In genomic region chr17:36213695-36214094, GRCh38 we compare ENCODE assay signal across 25 cellular contexts. TPM values are rescaled to one million over a fixed set of nuclear protein-coding genes. Genes with fewer than 3 reads are reported as not detected.
"Had no signal": no experiment of that assay in that cellular context is flagged by ENCODE, and none has a peak within 500 bp of the region (broad histone marks: within the 10 kb centered on the region; RNA-seq: fewer than 3 reads in every experiment).

No MANE protein-coding gene starts in this region.

- H3K9me3 ChIP-seq: ascending aorta, body of pancreas, Peyer's patch, SJSA1 had no signal

- H3K4me3 Mint-ChIP-seq: activated B cell treated with CpG ODN at 0.5 μM for 24 hours; activated CD4-positive, alpha-beta T cell treated with anti-CD3 and anti-CD28 coated beads, Interleukin-2, amount 10 ng/mL, durations not matched to agents 24 days and 14 days; activated CD8-positive, alpha-beta memory T cell treated with anti-CD3 and anti-CD28 coated beads, Interleukin-2, amount 10 ng/mL, durations not matched to agents 7 days and 5 days; activated naive CD4-positive, alpha-beta T cell treated with anti-CD3 and anti-CD28 coated beads, Interleukin-2, amount 50 U/mL, for 24 hours; activated T-cell treated with anti-CD3 and anti-CD28 coated beads, Interleukin-2, amount 50 U/mL, for 24 hours; activated T-helper 1 cell treated with anti-CD3 and anti-CD28 coated beads, Interleukin-12 subunit alpha, Interleukin-12 subunit beta, Interleukin-2, Interleukin-4 antibody, amounts not matched to agents 30 ng/mL and 10 ng/mL and 1 ng/mL, durations not matched to agents 14 hours and 24 hours and 36 hours had no signal

- H3K9me3 Mint-ChIP-seq: activated B cell treated with CpG ODN at 0.5 μM for 24 hours; activated CD4-positive, alpha-beta T cell treated with anti-CD3 and anti-CD28 coated beads, Interleukin-2, amount 10 ng/mL, durations not matched to agents 24 days and 14 days; activated T-helper 1 cell treated with anti-CD3 and anti-CD28 coated beads, Interleukin-12 subunit alpha, Interleukin-12 subunit beta, Interleukin-2, Interleukin-4 antibody, amounts not matched to agents 30 ng/mL and 10 ng/mL and 1 ng/mL, durations not matched to agents 14 hours and 24 hours and 36 hours had no signal

- H3K27ac Mint-ChIP-seq: activated B cell treated with CpG ODN at 0.5 μM for 24 hours; activated CD4-positive, alpha-beta T cell treated with anti-CD3 and anti-CD28 coated beads, Interleukin-2, amount 10 ng/mL, durations not matched to agents 24 days and 14 days; activated CD8-positive, alpha-beta memory T cell treated with anti-CD3 and anti-CD28 coated beads, Interleukin-2, amount 10 ng/mL, durations not matched to agents 7 days and 5 days; activated naive CD4-positive, alpha-beta T cell treated with anti-CD3 and anti-CD28 coated beads, Interleukin-2, amount 50 U/mL, for 24 hours; activated T-cell treated with anti-CD3 and anti-CD28 coated beads, Interleukin-2, amount 50 U/mL, for 24 hours; activated T-helper 1 cell treated with anti-CD3 and anti-CD28 coated beads, Interleukin-12 subunit alpha, Interleukin-12 subunit beta, Interleukin-2, Interleukin-4 antibody, amounts not matched to agents 30 ng/mL and 10 ng/mL and 1 ng/mL, durations not matched to agents 14 hours and 24 hours and 36 hours had no signal

- H3K27me3 Mint-ChIP-seq: activated B cell treated with CpG ODN at 0.5 μM for 24 hours; activated CD8-positive, alpha-beta memory T cell treated with anti-CD3 and anti-CD28 coated beads, Interleukin-2, amount 10 ng/mL, durations not matched to agents 7 days and 5 days had no signal

- H3K4me1 ChIP-seq: ascending aorta, body of pancreas, SJSA1 had no signal

- H3K4me1 Mint-ChIP-seq: activated naive CD4-positive, alpha-beta T cell treated with anti-CD3 and anti-CD28 coated beads, Interleukin-2, amount 50 U/mL, for 24 hours had no signal

- ATAC-seq: activated CD8-positive, alpha-beta memory T cell treated with anti-CD3 and anti-CD28 coated beads, Interleukin-2, amount 10 ng/mL, durations not matched to agents 7 days and 5 days; body of pancreas; SK-N-SH treated with all-trans-retinoic acid at 6 μM for 48 hours had no signal

- H3K36me3 ChIP-seq: ascending aorta, Peyer's patch, SJSA1 had no signal

- H3K27ac ChIP-seq: ascending aorta, body of pancreas, Peyer's patch, SJSA1 had no signal

- H3K27me3 ChIP-seq: ascending aorta, body of pancreas, Peyer's patch had no signal

- H3K4me3 ChIP-seq: ascending aorta, body of pancreas, Peyer's patch, SJSA1 had no signal

- DNase-seq: activated B cell treated with CpG ODN at 0.5 μM for 24 hours; activated CD4-positive, alpha-beta T cell treated with anti-CD3 and anti-CD28 coated beads for 1 hour; activated CD4-positive, alpha-beta T cell treated with anti-CD3 and anti-CD28 coated beads, Interleukin-2, amount 10 ng/mL, durations not matched to agents 24 days and 14 days; activated CD4-positive, alpha-beta T cell treated with anti-CD3 and anti-CD28 coated beads, Interleukin-2, amount 50 U/mL, for 48 hours; activated CD8-positive, alpha-beta memory T cell treated with anti-CD3 and anti-CD28 coated beads, Interleukin-2, amount 10 ng/mL, durations not matched to agents 7 days and 5 days; activated effector memory CD4-positive, alpha-beta T cell treated with Interleukin-2 at 50 U/mL for 16 hours; activated naive CD4-positive, alpha-beta T cell; activated T-cell treated with anti-CD3 and anti-CD28 coated beads, Interleukin-2, amount 50 U/mL, for 24 hours; amniotic stem cell; body of pancreas; Karpas-422; NCI-H146; NCI-H187 treated with DMSO at 0.1 percent for 48 hours; NCI-H2081 treated with DMSO at 0.1 percent for 48 hours; NCI-H446; NCI-H524; Peyer's patch; SHP77; T1000 had no signal

RNA-seq across cellular contexts. Expression of gene CCL4L2, which starts 2.8 kb away (rescaled TPM):
- total RNA-seq: ascending aorta, body of pancreas, bronchial epithelial cell, SJSA1 had no signal

RNA-seq across cellular contexts. Expression of gene CCL3L1, which starts 17.1 kb away (rescaled TPM):
- total RNA-seq: ascending aorta, bronchial epithelial cell, SJSA1 had no signal

RNA-seq across cellular contexts. Expression of gene TBC1D3B, which starts 37.3 kb away (rescaled TPM):
- total RNA-seq: ascending aorta, body of pancreas had no signal

RNA-seq across cellular contexts. Expression of gene TBC1D3I, which starts 50.7 kb away (rescaled TPM):
- total RNA-seq: ascending aorta, body of pancreas, bronchial epithelial cell, SJSA1 had no signal
